Comparison of ENCODE assay signal across 8 cellular contexts in the genomic region with DNA sequence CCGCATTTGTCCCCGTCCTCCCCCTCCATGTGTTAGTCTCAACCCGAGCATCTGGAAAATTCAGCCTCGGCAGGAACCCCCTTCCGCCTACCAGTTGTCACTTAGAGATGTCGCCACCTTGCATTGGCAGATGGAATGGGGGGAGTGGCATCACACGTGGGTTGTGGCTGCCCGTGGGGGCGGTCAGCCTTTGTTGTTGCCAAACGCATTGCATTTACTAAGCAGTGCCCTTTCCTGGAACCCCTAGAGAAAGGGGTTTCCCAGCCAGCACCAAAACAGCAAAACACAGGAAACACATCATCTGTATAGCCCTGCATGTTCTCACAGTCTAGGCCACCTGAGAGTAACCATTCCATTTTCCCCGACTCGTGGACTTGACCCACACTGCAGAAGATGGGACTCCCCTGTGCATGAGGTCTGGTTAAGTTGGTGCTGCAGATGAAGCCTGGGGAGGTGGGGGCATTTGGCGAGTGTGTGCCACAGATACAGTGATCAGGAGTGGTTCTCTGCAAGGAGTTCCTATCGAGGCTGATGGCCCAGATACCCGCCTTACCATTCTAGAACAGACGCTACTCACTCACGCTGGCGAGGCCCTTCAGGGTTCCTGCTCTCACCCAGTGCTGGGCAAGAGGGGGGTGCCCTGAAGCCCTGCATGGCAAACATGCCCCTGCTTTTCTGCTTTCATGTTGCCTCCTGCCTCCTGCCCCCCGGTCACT. TPM values are rescaled to one million over a fixed set of nuclear protein-coding genes. Genes with fewer than 3 reads are reported as not detected.
DNase-seq lines count a peak whose midpoint lies in the region; ATAC-seq and TF ChIP-seq lines count a peak whose summit lies in the region.

No MANE protein-coding gene starts in this region.

- peak overlapping the region; percentile 93 to 100 for H3K27ac Mint-ChIP-seq in natural killer cell

- peaks cover 47 to 54% of the 10 kb centered on the region in 2 donors for H3K4me1 Mint-ChIP-seq in natural killer cell

- no peak overlapping the region for H3K4me3 ChIP-seq in WERI-Rb-1 (ENCODE audit: low read depth, low read length)

- DNase-seq in T-helper 1 cell = peak; percentile 62 to 96 (median 75)
- DNase-seq in activated gamma-delta T cell (lab: John Stamatoyannopoulos, UW) = peak; percentile 88
- DNase-seq in natural killer cell = peak; percentile 96
- peak; percentile 90 for DNase-seq in stimulated activated naive CD8-positive, alpha-beta T cell treated with anti-CD3 and anti-CD28 coated beads, Interleukin-15, Interleukin-2, amounts not matched to agents 100 U/mL and 50 U/mL, for 24 hours
- no peak for DNase-seq in WERI-Rb-1
- DNase-seq in NCI-H2196 treated with DMSO at 0.1 percent for 48 hours (lab: John Stamatoyannopoulos, UW; ENCODE audit: unreplicated experiment) = no peak
- DNase-seq in T1000 (lab: John Stamatoyannopoulos, UW) = no peak

- no peak for TF ChIP-seq CTCF in natural killer cell (IDR thresholded peaks at IDR 0.05)
- TF ChIP-seq CTCF in WERI-Rb-1 (IDR thresholded peaks at IDR 0.05; ENCODE audit: low read depth, low read length) = no peak

- peak overlapping the region; percentile 96 for H3K4me3 Mint-ChIP-seq in natural killer cell

- peaks cover 74% of the 10 kb centered on the region for H3K36me3 ChIP-seq in WERI-Rb-1

- H3K27ac ChIP-seq in WERI-Rb-1 = no peak overlapping the region

- H3K9me3 ChIP-seq in WERI-Rb-1 (ENCODE audit: severe bottlenecking) = no peaks in the 10 kb centered on the region

- no peaks in the 10 kb centered on the region for H3K27me3 ChIP-seq in WERI-Rb-1 (ENCODE audit: insufficient read depth, low read depth, severe bottlenecking)

- H3K36me3 Mint-ChIP-seq in natural killer cell = no peaks in the 10 kb centered on the region

- H3K27me3 Mint-ChIP-seq in natural killer cell (ENCODE audit: low read depth in 2 of 2) = no peaks in the 10 kb centered on the region

- intact Hi-C loops in natural killer cell (cut with micrococcal nuclease) = loop anchor here (1.0 to 10.0 kb wide), 10 partner anchors 18 to 693 kb away; a partner anchor contains a TSS

- ATAC-seq in natural killer cell = peak; percentile 77 to 91 (median 78)
- ATAC-seq in stimulated activated naive CD8-positive, alpha-beta T cell treated with anti-CD3 and anti-CD28 coated beads, Interleukin-15, Interleukin-2, amounts not matched to agents 100 U/mL and 50 U/mL, for 24 hours = peak; percentile 96
- ATAC-seq in GM21619 (IDR thresholded peaks at IDR 0.05; ENCODE audit: unreplicated experiment) = no peak

- H3K9me3 Mint-ChIP-seq in natural killer cell = no peaks in the 10 kb centered on the region

RNA-seq across cellular contexts. Expression of a gene that starts 38.3 kb away (rescaled TPM):
- total RNA-seq in natural killer cell = 10 to 100 TPM; 20.5 to 27.8 (median 27.4) TPM

RNA-seq across cellular contexts. Expression of a gene that starts 50.5 kb away (rescaled TPM):
- total RNA-seq in natural killer cell = 1 to 10 TPM; 2.9 to 9.9 (median 6.2) TPM

Comparison
In these comparisons a context has a peak if more than half of its experiments do, and no peak if none do; other contexts are left out.
1. DNase-seq: peak in T-helper 1 cell (5 of 5), activated gamma-delta T cell (single experiment), natural killer cell (single experiment) and stimulated activated naive CD8-positive, alpha-beta T cell treated with anti-CD3 and anti-CD28 coated beads, Interleukin-15, Interleukin-2, amounts not matched to agents 100 U/mL and 50 U/mL, for 24 hours (single experiment); none in WERI-Rb-1 (single experiment), NCI-H2196 treated with DMSO at 0.1 percent for 48 hours (single experiment) and T1000 (single experiment).